Comparison of ENCODE assay signal across 1 cellular context in genomic region chr17:6639651-6640535, GRCh38.
TF ChIP-seq lines count a peak whose summit lies in the region.

No MANE protein-coding gene starts in this region.

TF ChIP-seq in HCT116, 20 proteins besides CTCF, POLR2A, EP300 and RAD21:
- TF ChIP-seq, protein P1, sequence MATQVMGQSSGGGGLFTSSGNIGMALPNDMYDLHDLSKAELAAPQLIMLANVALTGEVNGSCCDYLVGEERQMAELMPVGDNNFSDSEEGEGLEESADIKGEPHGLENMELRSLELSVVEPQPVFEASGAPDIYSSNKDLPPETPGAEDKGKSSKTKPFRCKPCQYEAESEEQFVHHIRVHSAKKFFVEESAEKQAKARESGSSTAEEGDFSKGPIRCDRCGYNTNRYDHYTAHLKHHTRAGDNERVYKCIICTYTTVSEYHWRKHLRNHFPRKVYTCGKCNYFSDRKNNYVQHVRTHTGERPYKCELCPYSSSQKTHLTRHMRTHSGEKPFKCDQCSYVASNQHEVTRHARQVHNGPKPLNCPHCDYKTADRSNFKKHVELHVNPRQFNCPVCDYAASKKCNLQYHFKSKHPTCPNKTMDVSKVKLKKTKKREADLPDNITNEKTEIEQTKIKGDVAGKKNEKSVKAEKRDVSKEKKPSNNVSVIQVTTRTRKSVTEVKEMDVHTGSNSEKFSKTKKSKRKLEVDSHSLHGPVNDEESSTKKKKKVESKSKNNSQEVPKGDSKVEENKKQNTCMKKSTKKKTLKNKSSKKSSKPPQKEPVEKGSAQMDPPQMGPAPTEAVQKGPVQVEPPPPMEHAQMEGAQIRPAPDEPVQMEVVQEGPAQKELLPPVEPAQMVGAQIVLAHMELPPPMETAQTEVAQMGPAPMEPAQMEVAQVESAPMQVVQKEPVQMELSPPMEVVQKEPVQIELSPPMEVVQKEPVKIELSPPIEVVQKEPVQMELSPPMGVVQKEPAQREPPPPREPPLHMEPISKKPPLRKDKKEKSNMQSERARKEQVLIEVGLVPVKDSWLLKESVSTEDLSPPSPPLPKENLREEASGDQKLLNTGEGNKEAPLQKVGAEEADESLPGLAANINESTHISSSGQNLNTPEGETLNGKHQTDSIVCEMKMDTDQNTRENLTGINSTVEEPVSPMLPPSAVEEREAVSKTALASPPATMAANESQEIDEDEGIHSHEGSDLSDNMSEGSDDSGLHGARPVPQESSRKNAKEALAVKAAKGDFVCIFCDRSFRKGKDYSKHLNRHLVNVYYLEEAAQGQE (IDR thresholded peaks at IDR 0.05; ENCODE audit: low read depth), result no peak
- no peak for TF ChIP-seq ZNF274 (IDR thresholded peaks at IDR 0.05; ENCODE audit: low read depth, low read length)
- TF ChIP-seq ZFX (IDR thresholded peaks at IDR 0.05), result no peak
- no peak for TF ChIP-seq SP1 (IDR thresholded peaks at IDR 0.05; ENCODE audit: low read depth)
